Comparison of ENCODE assay signal across 22 cellular contexts in the genomic region with DNA sequence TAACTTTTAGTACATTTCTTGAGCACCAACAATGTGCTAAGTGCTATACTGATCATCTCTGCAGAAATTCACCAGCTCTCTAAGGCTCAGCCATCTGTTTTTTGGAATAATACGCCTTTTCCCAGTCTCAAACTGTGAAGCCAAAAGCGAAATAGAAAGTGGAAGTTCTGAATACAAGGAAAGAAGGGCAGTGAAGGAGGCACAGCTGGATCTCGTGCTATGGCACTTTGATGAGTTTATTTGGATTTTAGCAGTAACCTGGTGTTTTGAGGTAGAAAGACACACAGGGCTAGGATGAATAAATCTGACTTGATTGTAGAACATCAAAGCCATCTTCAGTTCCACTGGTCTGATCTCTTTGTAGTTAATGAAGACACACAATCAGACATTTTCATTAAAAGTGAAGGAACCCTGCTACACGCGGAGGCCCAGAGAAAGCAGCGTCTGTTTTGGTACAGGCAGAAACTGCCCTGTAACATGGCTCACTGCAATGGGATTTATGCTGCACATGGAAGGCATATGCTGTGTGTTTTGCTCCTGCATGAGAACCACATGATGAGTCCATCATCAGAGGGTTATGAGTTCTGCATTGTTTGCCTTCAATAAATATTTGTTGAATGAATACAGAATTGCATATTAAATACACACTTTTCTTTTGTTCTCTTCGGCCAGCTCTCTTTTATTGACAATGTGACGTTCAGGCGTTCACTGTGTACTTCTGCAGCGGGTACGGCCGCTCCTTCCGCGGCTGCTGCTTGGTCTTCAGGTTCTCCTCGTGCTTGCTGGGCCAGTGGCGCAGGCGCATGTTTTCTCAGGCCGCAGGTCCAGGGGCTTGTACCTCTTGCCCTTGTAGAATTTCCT.
DNase-seq lines count a peak whose midpoint lies in the region; ATAC-seq and TF ChIP-seq lines count a peak whose summit lies in the region.
"Had no signal": no experiment of that assay in that cellular context is flagged by ENCODE, and none has a peak within 500 bp of the region (broad histone marks: within the 10 kb centered on the region; RNA-seq: fewer than 3 reads in every experiment).

No MANE protein-coding gene starts in this region.

- H3K4me3 ChIP-seq in heart left ventricle (no peak overlapping the region), hepatocyte (no peak overlapping the region), stomach (peak overlapping the region in 2 of 4 donors; percentile 1 to 15)
- H3K4me3 ChIP-seq: A549, BLaER1, HAP-1, right lobe of liver had no signal

- TF ChIP-seq CTCF in heart left ventricle (IDR thresholded peaks at IDR 0.05) (no peak), hepatocyte (IDR thresholded peaks at IDR 0.05; ENCODE audit: poor library complexity) (no peak), stomach (IDR thresholded peaks at IDR 0.05) (no peak), GM13977 (IDR thresholded peaks at IDR 0.05; ENCODE audit: extremely low read depth, insufficient read depth, missing control alignments) (no peak)

- intact Hi-C loops in heart left ventricle (cut with DNase I), result loop anchor here in 1 of 10 donors (10.0 kb wide), 1 partner anchor 53 kb away; no protein-coding TSS in a partner anchor
- intact Hi-C loops in left ventricle myocardium superior (cut with micrococcal nuclease), result no loop called here
- intact Hi-C loops in stomach (cut with DNase I; ENCODE audit: low total_unique reads), result no loop called here

- H3K9me2 ChIP-seq in hepatocyte (replicated peaks; ENCODE audit: insufficient read depth), result no peaks in the 10 kb centered on the region

- H3K79me2 ChIP-seq in hepatocyte, result no peaks in the 10 kb centered on the region

- WGBS in heart left ventricle, 4 donors, result 93 to 94% (median 94%) methylated on average over 18 of the region's 18 CpGs
- 83% methylated on average over 18 of the region's 18 CpGs for WGBS in hepatocyte (ENCODE audit: low lambda C conversion rate, missing lambda C conversion rate)
- 37 to 72% (median 51%) methylated on average over 18 of the region's 18 CpGs for WGBS in stomach, 5 donors

- no peak overlapping the region for H2AFZ ChIP-seq in hepatocyte

- peak overlapping the region; percentile 57 for H3K4me2 ChIP-seq in hepatocyte
- H3K4me2 ChIP-seq: A549, BLaER1 had no signal

- no peak for DNase-seq in heart left ventricle
- no peak for DNase-seq in left ventricle myocardium superior
- peak; percentile 53 for DNase-seq in NCI-H2029 treated with DMSO at 0.1 percent for 48 hours (lab: John Stamatoyannopoulos, UW)
- DNase-seq in hepatocyte (ENCODE audit: low spot score), result no peak
- DNase-seq in stomach, result peak; percentile 83
- no peak for DNase-seq in GM13977 (ENCODE audit: low spot score)
- no peak for DNase-seq in T-helper 2 cell
- no peak for DNase-seq in NCI-H345 treated with DMSO at 0.1 percent for 48 hours (lab: John Stamatoyannopoulos, UW; ENCODE audit: unreplicated experiment)
- DNase-seq: activated CD4-positive, alpha-beta T cell treated with anti-CD3 and anti-CD28 coated beads, Interleukin-2, amount 50 U/mL, for 4 hours; central memory CD4-positive, alpha-beta T cell; dorsolateral prefrontal cortex; Kasumi-1; midbrain; NCI-H1694; NCI-H2227 treated with DMSO at 0.1 percent for 48 hours; right lobe of liver had no signal

- ATAC-seq in heart left ventricle (no peak), left ventricle myocardium superior (no peak)
- ATAC-seq: A549; activated T-helper 17 cell treated with anti-CD3 and anti-CD28 coated beads, Interleukin-2, amount 50 U/mL, for 72 hours; left lobe of liver; natural killer cell treated with Interleukin-12 subunit alpha and Interleukin-12 subunit beta and Interleukin-15 and Interleukin-18, amount 100 ng/mL, for 72 hours; right lobe of liver had no signal

- peaks cover 0 to 19% (median 8%) of the 10 kb centered on the region in 12 donors for H3K4me1 ChIP-seq in heart left ventricle
- H3K4me1 ChIP-seq in hepatocyte (ENCODE audit: insufficient read depth), result peaks cover 6% of the 10 kb centered on the region
- peaks cover 0 to 16% (median 6%) of the 10 kb centered on the region in 4 donors for H3K4me1 ChIP-seq in stomach
- H3K4me1 ChIP-seq: A549, BLaER1, right lobe of liver had no signal

- H4K20me1 ChIP-seq in hepatocyte (ENCODE audit: insufficient read depth, poor library complexity, severe bottlenecking), result no peaks in the 10 kb centered on the region
- H4K20me1 ChIP-seq: BLaER1 had no signal

- TF ChIP-seq POLR2A in heart left ventricle (IDR thresholded peaks at IDR 0.05) (no peak), stomach (IDR thresholded peaks at IDR 0.05) (no peak)

- H3K9me3 ChIP-seq in heart left ventricle, result no peaks in the 10 kb centered on the region
- no peaks in the 10 kb centered on the region for H3K9me3 ChIP-seq in hepatocyte (ENCODE audit: low read depth)
- H3K9me3 ChIP-seq in stomach, result no peaks in the 10 kb centered on the region
- H3K9me3 ChIP-seq: A549, BLaER1, HAP-1, right lobe of liver had no signal

- no peak for TF ChIP-seq EP300 in stomach (IDR thresholded peaks at IDR 0.05)

- H3K27me3 ChIP-seq in heart left ventricle (no peaks in the 10 kb centered on the region), hepatocyte (no peaks in the 10 kb centered on the region), stomach (no peaks in the 10 kb centered on the region)
- H3K27me3 ChIP-seq: BLaER1, dorsolateral prefrontal cortex, right lobe of liver had no signal

- in situ Hi-C loops in GM13977 (cut with MboI; ENCODE audit: low pct_unique_long_range_greater_than_20kb, low sequenced_read_pairs, unreplicated experiment), result no loop called here

- H3K27ac ChIP-seq in heart left ventricle (peak overlapping the region in 10 of 12 donors; percentile 44 to 86 (median 69)), hepatocyte (peak overlapping the region; percentile 26), stomach (peak overlapping the region; percentile 54 to 82 (median 63))
- H3K27ac ChIP-seq: A549, BLaER1, right lobe of liver had no signal

- H3K36me3 ChIP-seq in heart left ventricle (peaks cover 0 to 30% (median 7%) of the 10 kb centered on the region in 9 donors), hepatocyte (replicated peaks; ENCODE audit: insufficient read depth, low read depth) (no peaks in the 10 kb centered on the region), stomach (peaks cover 0 to 27% (median 22%) of the 10 kb centered on the region in 4 donors)
- H3K36me3 ChIP-seq: HAP-1 had no signal

Comparison
In these comparisons a context has a peak if more than half of its experiments do, and no peak if none do; other contexts are left out.
1. DNase-seq: peak in NCI-H2029 treated with DMSO at 0.1 percent for 48 hours (single experiment) and stomach (single experiment); none in heart left ventricle (0 of 5), left ventricle myocardium superior (single experiment), hepatocyte (single experiment), GM13977 (single experiment), T-helper 2 cell (0 of 5) and NCI-H345 treated with DMSO at 0.1 percent for 48 hours (single experiment).
2. Peak in every context shown above with its lines, with median percentiles within 50 percentile points of each other: H3K27ac ChIP-seq.